Comparison of ENCODE assay signal across 19 cellular contexts in the genomic region with DNA sequence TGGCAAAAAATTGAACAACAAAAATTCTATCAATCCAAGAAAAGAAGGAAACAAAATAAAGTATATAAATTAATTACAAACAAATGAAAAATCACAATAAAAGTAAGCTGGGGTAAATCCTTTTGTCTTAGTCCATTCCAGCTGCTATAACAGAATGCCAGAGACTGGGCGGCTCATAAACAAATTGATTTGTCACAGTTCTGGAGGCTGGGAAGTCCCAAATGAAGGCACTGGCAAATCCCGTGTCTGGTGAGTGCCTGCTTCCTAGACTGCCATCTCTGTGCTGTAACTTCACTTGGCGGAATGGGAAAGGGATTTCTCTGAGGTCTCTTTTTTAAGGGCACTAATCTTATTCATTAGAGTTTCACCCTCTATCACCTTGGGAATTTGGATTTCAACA.
"Had no signal": no experiment of that assay in that cellular context is flagged by ENCODE, and none has a peak within 500 bp of the region (broad histone marks: within the 10 kb centered on the region; RNA-seq: fewer than 3 reads in every experiment).

No MANE protein-coding gene starts in this region.

- H3K9me3 ChIP-seq: SJSA1, SK-N-SH had no signal

- H3K4me3 ChIP-seq: SJSA1 had no signal

- DNase-seq: KBM-7, MV-4-11, NCI-H1048, NCI-H1105, NCI-H1417, NCI-H1436 treated with DMSO at 0.1 percent for 48 hours, NCI-H1694 treated with DMSO at 0.1 percent for 48 hours, NCI-H1930, NCI-H2081, NCI-H2107, NCI-H2227 treated with DMSO at 0.1 percent for 48 hours, NCI-H524, NCI-H526 treated with DMSO at 0.1 percent for 48 hours, NCI-H774, PC-3, SHP77 treated with DMSO at 0.1 percent for 48 hours, SK-N-SH, T-helper 1 cell had no signal

- H3K36me3 ChIP-seq: SJSA1 had no signal

- H3K27ac ChIP-seq: SJSA1 had no signal

- H3K9ac ChIP-seq: SK-N-SH had no signal
